12 cellular contexts compared by ENCODE assay signal in the genomic region with DNA sequence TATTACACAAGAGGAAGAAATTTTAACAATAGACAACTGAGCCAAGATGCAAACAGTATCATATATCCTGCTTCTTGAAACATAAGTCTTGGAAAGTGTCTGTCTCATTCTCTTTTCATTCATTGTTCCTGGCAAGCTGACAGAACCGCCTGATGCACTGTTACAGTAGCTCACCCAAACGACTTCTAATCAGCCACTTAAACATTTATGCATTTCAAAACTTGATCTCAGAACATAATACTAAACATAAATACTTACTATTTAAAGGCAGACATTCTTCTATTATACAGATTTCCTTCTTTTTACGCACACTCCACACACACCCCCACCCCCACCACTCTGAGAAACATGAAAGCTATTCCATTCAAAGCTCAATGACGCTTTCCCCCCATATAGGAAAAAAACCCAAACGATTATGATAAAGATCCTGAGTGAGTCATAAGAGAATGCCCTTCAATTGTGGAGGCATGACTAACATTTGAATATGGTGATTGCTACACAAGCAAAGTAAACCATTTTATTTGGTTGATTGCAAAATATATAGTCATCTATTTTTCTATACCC. TPM values are rescaled to one million over a fixed set of nuclear protein-coding genes. Genes with fewer than 3 reads are reported as not detected.
DNase-seq lines count a peak whose midpoint lies in the region; ATAC-seq and TF ChIP-seq lines count a peak whose summit lies in the region.
"Had no signal": no experiment of that assay in that cellular context is flagged by ENCODE, and none has a peak within 500 bp of the region (broad histone marks: within the 10 kb centered on the region; RNA-seq: fewer than 3 reads in every experiment).

No MANE protein-coding gene starts in this region.

- H3K18ac ChIP-seq in H9 (ENCODE audit: insufficient read length, low read depth, low read length) = no peak overlapping the region

- H2BK120ac ChIP-seq in H9 (ENCODE audit: low read depth, low read length, poor library complexity, severe bottlenecking) = no peak overlapping the region

- H3K9me3 Mint-ChIP-seq in nephron progenitor cell (no peaks in the 10 kb centered on the region), H9 (peaks cover 0 to 4% of the 10 kb centered on the region in 2 experiments; a peak in 1 of 5 replicates)

- no peak overlapping the region for H3K4ac ChIP-seq in H9 (ENCODE audit: low read depth, low read length)

- ATAC-seq in PC-3 (peak; percentile 79), esophagus mucosa (peak; percentile 54)
- ATAC-seq: naive thymus-derived CD4-positive, alpha-beta T cell had no signal

- H3K27ac Mint-ChIP-seq in nephron progenitor cell (no peak overlapping the region), H9 (no peak overlapping the region)
- H3K27ac Mint-ChIP-seq: B cell; naive thymus-derived CD4-positive, alpha-beta T cell had no signal

- TF ChIP-seq CTCF in PC-3 (conservative IDR thresholded peaks at IDR 0.05; ENCODE audit: low read depth, low read length) = no peak
- no peak for TF ChIP-seq CTCF in smooth muscle cell (IDR thresholded peaks at IDR 0.05; ENCODE audit: borderline replicate concordance, insufficient read depth, poor library complexity, severe bottlenecking)
- TF ChIP-seq CTCF in nephron progenitor cell (IDR thresholded peaks at IDR 0.05) = no peak
- TF ChIP-seq CTCF in H9 (conservative IDR thresholded peaks at IDR 0.05) = no peak

- H3K4me3 Mint-ChIP-seq in nephron progenitor cell = no peak overlapping the region
- no peak overlapping the region for H3K4me3 Mint-ChIP-seq in H9
- H3K4me3 Mint-ChIP-seq: B cell; naive thymus-derived CD4-positive, alpha-beta T cell had no signal

- H3K36me3 Mint-ChIP-seq in nephron progenitor cell (ENCODE audit: low read depth) (no peaks in the 10 kb centered on the region), H9 (ENCODE audit: insufficient read depth in 1 of 3, low read depth in 3 of 3) (peaks cover 0 to 10% (median 7%) of the 10 kb centered on the region in 3 experiments; a peak in 5 of 7 replicates)
- H3K36me3 Mint-ChIP-seq: naive thymus-derived CD4-positive, alpha-beta T cell had no signal

- H3K56ac ChIP-seq in H9 (ENCODE audit: insufficient read length, low read depth, low read length) = no peak overlapping the region

- no TSS peak for BruUV-seq in PC-3 (replicated peaks; lab: Mats Ljungman, UMichigan)

- H3K36me3 ChIP-seq in PC-3 (ENCODE audit: low read depth, low read length) = peaks cover 19% of the 10 kb centered on the region
- no peaks in the 10 kb centered on the region for H3K36me3 ChIP-seq in smooth muscle cell (ENCODE audit: low read depth)

- intact Hi-C loops in PC-3 (cut with micrococcal nuclease) = loop anchor here (2.0 kb wide), 1 partner anchor 30 kb away; a partner anchor contains a TSS

- H4K5ac ChIP-seq in H9 (ENCODE audit: insufficient read length, low read depth, low read length) = no peak overlapping the region

- no peaks in the 10 kb centered on the region for H3K79me1 ChIP-seq in H9 (ENCODE audit: insufficient read depth, low read depth, low read length, poor library complexity, severe bottlenecking)

- CTCF ChIA-PET in PC-3 (lab: Charles Lee) = no interaction called here

- 13% methylated on average over 5 of the region's 5 CpGs for WGBS in smooth muscle cell (ENCODE audit: low lambda C conversion rate)
- no CpG with 5 or more reads among the region's 5 CpGs for WGBS in H9 (ENCODE audit: extremely low coverage, insufficient read length, low lambda C conversion rate)

- H3K23ac ChIP-seq in H9 (ENCODE audit: insufficient read length, low read depth, low read length) = no peak overlapping the region

- POLR2A ChIA-PET in PC-3 (lab: Charles Lee; ENCODE audit: unreplicated experiment) = interaction anchor here (0.5 to 0.6 kb wide), 3 partner anchors 30 to 174 kb away, joined by 4 to 5 read pairs (median 4); no protein-coding TSS in a partner anchor

- H3K27ac ChIP-seq in PC-3 (ENCODE audit: low read length) (peak overlapping the region; percentile 88), smooth muscle cell (ENCODE audit: low read depth) (peak overlapping the region; percentile 33), H9 (ENCODE audit: insufficient read length, low read depth, low read length) (no peak overlapping the region)

- no peak overlapping the region for H2BK5ac ChIP-seq in H9 (ENCODE audit: insufficient read length, low read length)

- peaks cover 4% of the 10 kb centered on the region for H3F3A ChIP-seq in PC-3 (ENCODE audit: low read length, unreplicated experiment)
- H3F3A ChIP-seq in smooth muscle cell (ENCODE audit: low read depth) = peaks cover 3% of the 10 kb centered on the region

- no peaks in the 10 kb centered on the region for H3K23me2 ChIP-seq in H9 (ENCODE audit: insufficient read length, low read depth, low read length, poor library complexity, severe bottlenecking)

- H3T11ph ChIP-seq in H9 (ENCODE audit: low read length) = no peak overlapping the region

- peaks cover 27% of the 10 kb centered on the region for H3K79me2 ChIP-seq in PC-3 (ENCODE audit: low read length)
- no peaks in the 10 kb centered on the region for H3K79me2 ChIP-seq in smooth muscle cell (ENCODE audit: low read depth)
- no peaks in the 10 kb centered on the region for H3K79me2 ChIP-seq in H9 (ENCODE audit: insufficient read depth, low read length)

- no peak overlapping the region for H2BK20ac ChIP-seq in H9 (ENCODE audit: low read depth, low read length, poor library complexity, severe bottlenecking)

- H2BK12ac ChIP-seq in H9 (ENCODE audit: insufficient read length, low read depth, low read length) = no peak overlapping the region

- H3K4me1 Mint-ChIP-seq in nephron progenitor cell (no peaks in the 10 kb centered on the region), H9 (peaks cover 40 to 43% of the 10 kb centered on the region in 2 experiments)
- H3K4me1 Mint-ChIP-seq: B cell; naive thymus-derived CD4-positive, alpha-beta T cell had no signal

- H3K4me1 ChIP-seq in PC-3 (ENCODE audit: insufficient read depth, low read length) (peaks cover 34% of the 10 kb centered on the region), smooth muscle cell (ENCODE audit: low read depth) (peaks cover 23% of the 10 kb centered on the region), H9 (ENCODE audit: insufficient read depth, low read length) (peaks cover 2% of the 10 kb centered on the region; the same call in 1 of the 2 replicates)

- H3K27me3 ChIP-seq in PC-3 (ENCODE audit: low read length) = no peaks in the 10 kb centered on the region
- H3K27me3 ChIP-seq in smooth muscle cell (ENCODE audit: low read depth) = no peaks in the 10 kb centered on the region
- H3K27me3 ChIP-seq in H9 (ENCODE audit: insufficient read depth, low read length) = no peaks in the 10 kb centered on the region

- no peak overlapping the region for H4K8ac ChIP-seq in H9 (replicated peaks; ENCODE audit: insufficient read length, low read depth, low read length)

- H4K20me1 ChIP-seq in PC-3 (ENCODE audit: low read length) (no peaks in the 10 kb centered on the region), smooth muscle cell (ENCODE audit: low read depth) (no peaks in the 10 kb centered on the region), H9 (ENCODE audit: control insufficient read depth, insufficient read depth, insufficient read length) (no peaks in the 10 kb centered on the region)

- no peaks in the 10 kb centered on the region for H3K9me2 ChIP-seq in PC-3 (replicated peaks; ENCODE audit: low read length)

- H3K4me2 ChIP-seq in PC-3 (ENCODE audit: low read length) = peak overlapping the region; percentile 80
- peak overlapping the region; percentile 61 for H3K4me2 ChIP-seq in smooth muscle cell
- no peak overlapping the region for H3K4me2 ChIP-seq in H9 (ENCODE audit: insufficient read depth, insufficient read length, low read length)

- no peak overlapping the region for H4K91ac ChIP-seq in H9 (ENCODE audit: insufficient read length, low read depth, low read length)

- DNase-seq in NCI-H1105 treated with DMSO at 0.1 percent for 48 hours (lab: John Stamatoyannopoulos, UW) = peak; percentile 38
- no peak for DNase-seq in NCI-H1105 (lab: John Stamatoyannopoulos, UW)
- DNase-seq in PC-3 = peak; percentile 88
- DNase-seq in smooth muscle cell (lab: John Stamatoyannopoulos, UW; ENCODE audit: unreplicated experiment) = no peak
- no peak for DNase-seq in nephron progenitor cell
- no peak for DNase-seq in NCI-H510A (lab: John Stamatoyannopoulos, UW)
- no peak for DNase-seq in H9
- DNase-seq: Kasumi-1; naive thymus-derived CD4-positive, alpha-beta T cell; T-helper 2 cell had no signal

- H3K14ac ChIP-seq in H9 (ENCODE audit: insufficient read depth, low read length) = no peak overlapping the region

- no peak overlapping the region for H2AFZ ChIP-seq in PC-3 (ENCODE audit: low read length)
- H2AFZ ChIP-seq in smooth muscle cell (ENCODE audit: low read depth) = no peak overlapping the region
- no peak overlapping the region for H2AFZ ChIP-seq in H9 (ENCODE audit: low read length)

- H3K9me3 ChIP-seq in PC-3 (ENCODE audit: low read length) (no peaks in the 10 kb centered on the region), smooth muscle cell (replicated peaks; ENCODE audit: low read depth) (no peaks in the 10 kb centered on the region), H9 (ENCODE audit: control insufficient read depth, low read depth, low read length) (no peaks in the 10 kb centered on the region)

- peak overlapping the region; percentile 56; the same call in 1 of the 2 replicates for H3K4me3 ChIP-seq in PC-3 (ENCODE audit: low read length)
- no peak overlapping the region for H3K4me3 ChIP-seq in smooth muscle cell

- H3K9ac ChIP-seq in PC-3 (ENCODE audit: low read length) = peak overlapping the region; percentile 28
- H3K9ac ChIP-seq in smooth muscle cell (ENCODE audit: low read depth) = peak overlapping the region; percentile 2
- H3K9ac ChIP-seq in H9 (ENCODE audit: extremely low read depth, insufficient read length, low read length) = no peak overlapping the region

- no peak overlapping the region for H2AK5ac ChIP-seq in H9 (ENCODE audit: insufficient read length, low read length)

- H3K27me3 Mint-ChIP-seq in nephron progenitor cell (ENCODE audit: low read depth, poor library complexity) (peaks cover 2% of the 10 kb centered on the region), H9 (ENCODE audit: low read depth) (no peaks in the 10 kb centered on the region)

- H2BK15ac ChIP-seq in H9 (ENCODE audit: low read depth, low read length) = no peak overlapping the region

RNA-seq across cellular contexts. Expression of a gene that starts 30.5 kb away (rescaled TPM):
- total RNA-seq in PC-3 (2014; rRNA removed) = 9.0 and 13.0 TPM in 2 replicates
- 23.9 TPM for total RNA-seq in esophagus mucosa
- total RNA-seq in smooth muscle cell = 4.8 and 39.2 TPM in 2 replicates
- 1.3 and 4.4 TPM in 2 replicates for polyA plus RNA-seq in smooth muscle cell
- 21.3 and 22.1 TPM in 2 replicates for total RNA-seq in H9 (2021)

Comparison
In these comparisons a context has a peak if more than half of its experiments do, and no peak if none do; other contexts are left out.
1. DNase-seq: peak in NCI-H1105 treated with DMSO at 0.1 percent for 48 hours (single experiment) and PC-3 (single experiment); none in NCI-H1105 (single experiment), smooth muscle cell (single experiment), nephron progenitor cell (single experiment), NCI-H510A (single experiment) and H9 (single experiment).